8 cellular contexts compared by ENCODE assay signal in genomic region chr17:17146791-17147406, GRCh38. TPM values are rescaled to one million over a fixed set of nuclear protein-coding genes. Genes with fewer than 3 reads are reported as not detected.
DNase-seq lines count a peak whose midpoint lies in the region; ATAC-seq, FAIRE-seq and TF ChIP-seq lines count a peak whose summit lies in the region.

No MANE protein-coding gene starts in this region.

- H3K27me3 ChIP-seq in CD4-positive, alpha-beta T cell (ENCODE audit: control insufficient read depth, insufficient read depth, low read length): no peaks in the 10 kb centered on the region

- peak; percentile 13 for TF ChIP-seq CTCF in CD4-positive, alpha-beta T cell (IDR thresholded peaks at IDR 0.05)

- H3K27ac Mint-ChIP-seq in CD4-positive, alpha-beta T cell: no peak overlapping the region

- peaks cover 12% of the 10 kb centered on the region for H3K4me1 Mint-ChIP-seq in CD4-positive, alpha-beta T cell (ENCODE audit: low read depth)

- peak; percentile 73 for FAIRE-seq in HTR-8/SVneo (lab: Jason Lieb, UNC)

- H3K36me3 Mint-ChIP-seq in CD4-positive, alpha-beta T cell (ENCODE audit: low read depth): peaks cover 83% of the 10 kb centered on the region

- DNase-seq in CD4-positive, alpha-beta T cell: peak in 1 of 10 experiments; percentile 28
- DNase-seq in HTR-8/SVneo (ENCODE audit: insufficient read length, low spot score) (no peak), left lobe of liver (ENCODE audit: low spot score) (no peak), NCI-H748 (lab: John Stamatoyannopoulos, UW; ENCODE audit: unreplicated experiment) (no peak)
- DNase-seq in activated T-cell treated with anti-CD3 and anti-CD28 coated beads, Interleukin-2, amount 50 U/mL, for 1 hour: peak; percentile 41

- no peaks in the 10 kb centered on the region for H3K27me3 Mint-ChIP-seq in CD4-positive, alpha-beta T cell

- ATAC-seq in CD4-positive, alpha-beta T cell (ENCODE audit: poor library complexity): peak; percentile 54
- ATAC-seq in left lobe of liver (peak; percentile 70), HG02973 (IDR thresholded peaks at IDR 0.05; ENCODE audit: unreplicated experiment) (no peak), GM18520 (IDR thresholded peaks at IDR 0.05; ENCODE audit: unreplicated experiment) (no peak), GM21717 (IDR thresholded peaks at IDR 0.05; ENCODE audit: unreplicated experiment) (no peak)

- CTCF ChIA-PET in CD4-positive, alpha-beta T cell (lab: Charles Lee): no interaction called here

- H3K9me3 ChIP-seq in CD4-positive, alpha-beta T cell (ENCODE audit: control insufficient read depth, low read length): no peaks in the 10 kb centered on the region

- H3K27ac ChIP-seq in CD4-positive, alpha-beta T cell (ENCODE audit: low read depth, low read length): no peak overlapping the region

- intact Hi-C loops in CD4-positive, alpha-beta T cell (cut with DNase I, micrococcal nuclease): loop anchor here in 1 of 2 experiments (2.0 kb wide), 1 partner anchor 146 kb away; no protein-coding TSS in a partner anchor

- H3K4me3 Mint-ChIP-seq in CD4-positive, alpha-beta T cell: no peak overlapping the region

- H3K9me3 Mint-ChIP-seq in CD4-positive, alpha-beta T cell: no peaks in the 10 kb centered on the region

- POLR2A ChIA-PET in CD4-positive, alpha-beta T cell (lab: Charles Lee): no interaction called here

RNA-seq across cellular contexts. Expression of gene PLD6, which starts 59.2 kb away (rescaled TPM):
- total RNA-seq in CD4-positive, alpha-beta T cell: 1 to 10 TPM; 7.1 to 7.5 TPM
- 4.2 TPM for total RNA-seq in left lobe of liver

Comparison
In these comparisons a context has a peak if more than half of its experiments do, and no peak if none do; other contexts are left out.
1. ATAC-seq: peak in CD4-positive, alpha-beta T cell (single experiment) and left lobe of liver (single experiment); none in HG02973 (single experiment), GM18520 (single experiment) and GM21717 (single experiment).